Comparison of ENCODE assay signal across 10 cellular contexts in the genomic region with DNA sequence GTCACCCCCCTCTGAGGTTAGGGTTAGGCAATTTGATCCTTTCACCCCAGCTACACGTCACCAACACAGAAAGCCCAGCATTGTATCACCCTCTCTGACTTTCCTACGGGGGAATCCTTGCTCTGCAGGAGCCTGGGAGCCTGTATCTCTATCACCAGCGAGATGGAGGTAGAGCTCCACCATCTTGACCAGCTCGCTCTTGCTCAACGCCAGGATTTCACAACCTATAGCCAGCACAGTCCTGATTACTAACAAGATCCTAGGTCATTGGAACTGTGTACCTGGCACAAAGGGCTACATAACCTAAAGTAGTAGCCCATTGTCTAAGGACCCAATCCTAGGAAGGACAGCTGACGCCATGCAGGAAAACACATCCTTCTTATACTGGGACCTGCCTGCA.
"Had no signal": no experiment of that assay in that cellular context is flagged by ENCODE, and none has a peak within 500 bp of the region (broad histone marks: within the 10 kb centered on the region; RNA-seq: fewer than 3 reads in every experiment).

No MANE protein-coding gene starts in this region.

- FAIRE-seq: H54 had no signal

- H3K4me3 ChIP-seq: HAP-1 had no signal

- H3K4me1 ChIP-seq: HAP-1 had no signal

- ATAC-seq: HCT116 had no signal

- H3K4me2 ChIP-seq: KMS-11 had no signal

- H3K36me3 ChIP-seq: HAP-1 had no signal

- H3K9me3 Mint-ChIP-seq: HFFc6 had no signal

- H3K27ac ChIP-seq: HL-60, KMS-11 had no signal

- H3K27ac Mint-ChIP-seq: HFFc6 had no signal

- DNase-seq: GOT3, HFFc6, IMR-90, Karpas-422, KBM-7 had no signal

- H3K4me3 Mint-ChIP-seq: HFFc6 had no signal
